Comparison of ENCODE assay signal across 8 cellular contexts in genomic region chr10:45593938-45594275, GRCh38.
DNase-seq lines count a peak whose midpoint lies in the region; ATAC-seq and TF ChIP-seq lines count a peak whose summit lies in the region.

No MANE protein-coding gene starts in this region.

- peak overlapping the region; percentile 87 for H3K27ac Mint-ChIP-seq in CD4-positive, alpha-beta T cell

- no peak for TF ChIP-seq POLR2A in ovary (IDR thresholded peaks at IDR 0.05)

- intact Hi-C loops in CD4-positive, alpha-beta T cell (cut with DNase I, micrococcal nuclease) = loop anchor here (2.0 kb wide), 2 partner anchors 13 to 79 kb away; partner anchors contain the start of gene ZFAND4 (in 1 of the 2)
- intact Hi-C loops in OCI-LY7 (cut with micrococcal nuclease; ENCODE audit: unreplicated experiment) (loop anchor here (2.0 to 5.0 kb wide), 3 partner anchors 72 to 129 kb away; partner anchors contain the start of gene ZFAND4), ovary (cut with DNase I) (loop anchor here in 1 of 4 donors (5.0 kb wide), 1 partner anchor 137 kb away; no protein-coding TSS in a partner anchor)

- H3K4me2 ChIP-seq in OCI-LY7 (ENCODE audit: low read length) = peak overlapping the region; percentile 87

- peak overlapping the region; percentile 99 for H2AFZ ChIP-seq in OCI-LY7 (ENCODE audit: low read length)

- peaks cover 16% of the 10 kb centered on the region for H3K36me3 ChIP-seq in OCI-LY7 (ENCODE audit: insufficient read depth, low read length)
- H3K36me3 ChIP-seq in ovary = no peaks in the 10 kb centered on the region

- 12 to 13% (median 12%) methylated on average over 6 of the region's 6 CpGs for WGBS in ovary, 3 donors

- H3K9me3 Mint-ChIP-seq in CD4-positive, alpha-beta T cell = peaks cover 2% of the 10 kb centered on the region

- H4K20me1 ChIP-seq in OCI-LY7 (ENCODE audit: insufficient read depth, low read length) = no peaks in the 10 kb centered on the region

- H3K27ac ChIP-seq in CD4-positive, alpha-beta T cell (ENCODE audit: low read depth, low read length) = peak overlapping the region; percentile 40
- H3K27ac ChIP-seq in OCI-LY7 (ENCODE audit: low read depth, low read length, poor library complexity, severe bottlenecking) (no peak overlapping the region), ovary (no peak overlapping the region)

- no TSS peak for BruUV-seq in OCI-LY7 (replicated peaks; lab: Mats Ljungman, UMichigan)

- DNase-seq in CD4-positive, alpha-beta T cell = no peak
- no peak for DNase-seq in OCI-LY7 (ENCODE audit: low spot score)
- no peak for DNase-seq in epithelial cell of proximal tubule (ENCODE audit: low read depth)
- no peak for DNase-seq in ovary
- no peak for DNase-seq in NCI-H1694 treated with DMSO at 0.1 percent for 48 hours (lab: John Stamatoyannopoulos, UW)
- DNase-seq in T-helper 9 cell = no peak
- no peak for DNase-seq in GM19238 (ENCODE audit: insufficient read length, low spot score)

- no peak for TF ChIP-seq CTCF in CD4-positive, alpha-beta T cell (IDR thresholded peaks at IDR 0.05)
- TF ChIP-seq CTCF in OCI-LY7 (conservative IDR thresholded peaks at IDR 0.05; ENCODE audit: low read length) = no peak
- no peak for TF ChIP-seq CTCF in epithelial cell of proximal tubule (conservative IDR thresholded peaks at IDR 0.05; ENCODE audit: low read depth, low read length)
- TF ChIP-seq CTCF in ovary (IDR thresholded peaks at IDR 0.05) = no peak

- H3K4me3 ChIP-seq in OCI-LY7 (ENCODE audit: low read depth, low read length, poor library complexity, severe bottlenecking) (peak overlapping the region; percentile 88), epithelial cell of proximal tubule (ENCODE audit: low read depth, low read length) (peak overlapping the region; percentile 73), ovary (peak overlapping the region; percentile 94)

- H3K4me1 ChIP-seq in OCI-LY7 (ENCODE audit: insufficient read depth, low read length, poor library complexity, severe bottlenecking) (peaks cover 28% of the 10 kb centered on the region), ovary (ENCODE audit: insufficient read depth) (peaks cover 2% of the 10 kb centered on the region)

- H3K36me3 Mint-ChIP-seq in CD4-positive, alpha-beta T cell (ENCODE audit: low read depth) = peaks cover 35% of the 10 kb centered on the region

- no peaks in the 10 kb centered on the region for H3K9me3 ChIP-seq in CD4-positive, alpha-beta T cell (ENCODE audit: control insufficient read depth, low read length)
- H3K9me3 ChIP-seq in OCI-LY7 (ENCODE audit: low read length) = peaks cover 11% of the 10 kb centered on the region; the same call in 1 of the 2 replicates
- H3K9me3 ChIP-seq in ovary = no peaks in the 10 kb centered on the region

- POLR2A ChIA-PET in CD4-positive, alpha-beta T cell (lab: Charles Lee) = interaction anchor here (0.6 to 3.8 kb wide), 4 partner anchors 13 to 129 kb away, joined by 3 to 48 read pairs (median 8); partner anchors contain the start of gene ZFAND4
- POLR2A ChIA-PET in OCI-LY7 (lab: Charles Lee) = interaction anchor here (0.6 to 2.1 kb wide), 4 partner anchors 12 to 442 kb away, joined by 3 to 9 read pairs (median 4); no protein-coding TSS in a partner anchor

- H3K4me3 Mint-ChIP-seq in CD4-positive, alpha-beta T cell = peak overlapping the region; percentile 97

- H3K27me3 Mint-ChIP-seq in CD4-positive, alpha-beta T cell = no peaks in the 10 kb centered on the region

- ATAC-seq in CD4-positive, alpha-beta T cell (ENCODE audit: poor library complexity) = no peak
- ATAC-seq in HG02759 (IDR thresholded peaks at IDR 0.05; ENCODE audit: unreplicated experiment) = no peak

- H3K4me1 Mint-ChIP-seq in CD4-positive, alpha-beta T cell (ENCODE audit: low read depth) = peaks cover 46% of the 10 kb centered on the region

- H3K27me3 ChIP-seq in CD4-positive, alpha-beta T cell (ENCODE audit: control insufficient read depth, insufficient read depth, low read length) = no peaks in the 10 kb centered on the region
- H3K27me3 ChIP-seq in ovary = no peaks in the 10 kb centered on the region

- TF ChIP-seq EP300 in ovary (IDR thresholded peaks at IDR 0.05) = no peak

- H3K9me2 ChIP-seq in OCI-LY7 (ENCODE audit: insufficient read depth, low read length) = no peaks in the 10 kb centered on the region

- CTCF ChIA-PET in CD4-positive, alpha-beta T cell (lab: Charles Lee) = no interaction called here
- CTCF ChIA-PET in OCI-LY7 (lab: Charles Lee; ENCODE audit: unreplicated experiment) = no interaction called here

- peaks cover 20% of the 10 kb centered on the region for H3K79me2 ChIP-seq in OCI-LY7 (ENCODE audit: insufficient read depth, low read depth, low read length)
